In genomic region chr15:94053626-94054025, GRCh38 we compare ENCODE assay signal across 23 cellular contexts.
"Had no signal": no experiment of that assay in that cellular context is flagged by ENCODE, and none has a peak within 500 bp of the region (broad histone marks: within the 10 kb centered on the region; RNA-seq: fewer than 3 reads in every experiment).

No MANE protein-coding gene starts in this region.

- H3K9me3 ChIP-seq: adrenal gland, MG63, Peyer's patch, SJCRH30 had no signal

- H3K9ac ChIP-seq: KMS-11 had no signal

- H3K27me3 ChIP-seq: adrenal gland, MG63, Peyer's patch, SJCRH30 had no signal

- ATAC-seq: activated CD4-positive, CD25-positive, alpha-beta regulatory T cell treated with anti-CD3 and anti-CD28 coated beads, Interleukin-2, amount 50 U/mL, for 24 hours; activated CD8-positive, alpha-beta T cell treated with anti-CD3 and anti-CD28 coated beads for 36 hours; activated T-cell treated with anti-CD3 and anti-CD28 coated beads, Interleukin-2, amount 50 U/mL, for 72 hours had no signal

- DNase-seq: activated CD4-positive, alpha-beta T cell treated with anti-CD3 and anti-CD28 coated beads for 4 hours; activated CD8-positive, alpha-beta memory T cell treated with anti-CD3 and anti-CD28 coated beads, Interleukin-2, amount 50 U/mL, for 4 hours; activated CD8-positive, alpha-beta T cell treated with anti-CD3 and anti-CD28 coated beads for 36 hours; activated naive CD4-positive, alpha-beta T cell treated with anti-CD3 and anti-CD28 coated beads, Interleukin-2, amount 50 U/mL, for 16 hours; activated naive CD8-positive, alpha-beta T cell treated with anti-CD3 and anti-CD28 coated beads, Interleukin-2, amount 10 ng/mL, durations not matched to agents 7 days and 5 days; activated T-cell treated with anti-CD3 and anti-CD28 coated beads, Interleukin-2, amount 50 U/mL, for 72 hours; adrenal gland; anterior cingulate cortex; cerebellar nuclear complex; MG63; NCI-H1105 treated with DMSO at 0.1 percent for 48 hours; NCI-H1436 treated with DMSO at 0.1 percent for 48 hours; NCI-H187; NCI-H2081; NCI-H2171 treated with DMSO at 0.1 percent for 48 hours; NCI-H226; NCI-H510A treated with DMSO at 0.1 percent for 48 hours; Peyer's patch; Right ventricle myocardium superior; SJCRH30 had no signal

- H3K4me3 ChIP-seq: adrenal gland, MG63, Peyer's patch, SJCRH30 had no signal

- H3K36me3 ChIP-seq: adrenal gland, MG63, Peyer's patch, SJCRH30 had no signal

- H3K4me2 ChIP-seq: KMS-11 had no signal

- H3K4me1 ChIP-seq: adrenal gland, Peyer's patch had no signal

- H3K27ac ChIP-seq: adrenal gland, KMS-11, Peyer's patch, RWPE1, SJCRH30 had no signal
